Comparison of ENCODE assay signal across 22 cellular contexts in genomic region chr13:88144580-88144979, GRCh38.
"Had no signal": no experiment of that assay in that cellular context is flagged by ENCODE, and none has a peak within 500 bp of the region (broad histone marks: within the 10 kb centered on the region; RNA-seq: fewer than 3 reads in every experiment).

No MANE protein-coding gene starts in this region.

- H3K27me3 Mint-ChIP-seq: activated naive CD8-positive, alpha-beta T cell treated with anti-CD3 and anti-CD28 coated beads for 36 hours; activated T-helper 17 cell treated with anti-CD3 and anti-CD28 coated beads, Interleukin-2, amount 50 U/mL, for 72 hours had no signal

- H3K27ac ChIP-seq: brain microvascular endothelial cell, colonic mucosa, VCaP had no signal

- DNase-seq: activated CD4-positive, alpha-beta T cell treated with anti-CD3 and anti-CD28 coated beads for 4 hours; activated CD4-positive, alpha-beta T cell treated with anti-CD3 and anti-CD28 coated beads, Interleukin-2, amount 50 U/mL, for 4 hours; activated CD8-positive, alpha-beta memory T cell treated with anti-CD3 and anti-CD28 coated beads for 24 hours; activated gamma-delta T cell; activated naive CD4-positive, alpha-beta T cell treated with anti-CD3 and anti-CD28 coated beads for 36 hours; activated naive CD8-positive, alpha-beta T cell treated with anti-CD3 and anti-CD28 coated beads for 36 hours; activated T-cell treated with anti-CD3 and anti-CD28 coated beads, Interleukin-2, amount 50 U/mL, for 4 hours; brain microvascular endothelial cell; colonic mucosa; NCI-H1105 treated with DMSO at 0.1 percent for 48 hours; NCI-H1436 treated with DMSO at 0.1 percent for 48 hours; NCI-H2029; NCI-H2107; NCI-H2171 treated with DMSO at 0.1 percent for 48 hours; NCI-H226; NCI-H774; NK-92 treated with Interleukin-12 subunit alpha and Interleukin-12 subunit beta, amount 100 ng/mL, for 24 hours; PC-3; SHP77; T-helper 1 cell had no signal

- H3K27ac Mint-ChIP-seq: activated naive CD4-positive, alpha-beta T cell treated with anti-CD3 and anti-CD28 coated beads for 36 hours; activated naive CD8-positive, alpha-beta T cell treated with anti-CD3 and anti-CD28 coated beads for 36 hours; activated T-helper 17 cell treated with anti-CD3 and anti-CD28 coated beads, Interleukin-2, amount 50 U/mL, for 72 hours had no signal

- ATAC-seq: activated T-cell treated with anti-CD3 and anti-CD28 coated beads, Interleukin-2, amount 50 U/mL, for 4 hours; activated T-helper 17 cell treated with anti-CD3 and anti-CD28 coated beads, Interleukin-2, amount 50 U/mL, for 72 hours; PC-3 had no signal

- H3K36me3 ChIP-seq: brain microvascular endothelial cell, colonic mucosa had no signal

- H3K4me1 ChIP-seq: colonic mucosa had no signal

- H3K4me1 Mint-ChIP-seq: activated naive CD8-positive, alpha-beta T cell treated with anti-CD3 and anti-CD28 coated beads for 36 hours; activated T-helper 17 cell treated with anti-CD3 and anti-CD28 coated beads, Interleukin-2, amount 50 U/mL, for 72 hours had no signal

- H3K9me3 ChIP-seq: colonic mucosa had no signal

- H3K36me3 Mint-ChIP-seq: activated naive CD8-positive, alpha-beta T cell treated with anti-CD3 and anti-CD28 coated beads for 36 hours had no signal

- H3K27me3 ChIP-seq: brain microvascular endothelial cell, colonic mucosa had no signal

- H3K4me3 ChIP-seq: colonic mucosa had no signal

- H3K4me3 Mint-ChIP-seq: activated naive CD4-positive, alpha-beta T cell treated with anti-CD3 and anti-CD28 coated beads for 36 hours; activated naive CD8-positive, alpha-beta T cell treated with anti-CD3 and anti-CD28 coated beads for 36 hours; activated T-cell treated with anti-CD3 and anti-CD28 coated beads, Interleukin-2, amount 50 U/mL, for 4 hours; activated T-helper 17 cell treated with anti-CD3 and anti-CD28 coated beads, Interleukin-2, amount 50 U/mL, for 72 hours had no signal
